In genomic region chr11:223026-223789, GRCh38 we compare ENCODE assay signal across 1 cellular context.
TF ChIP-seq lines count a peak whose summit lies in the region.

No MANE protein-coding gene starts in this region.

TF ChIP-seq in IMR-90, 13 proteins besides CTCF, POLR2A, EP300 and RAD21:
- TF ChIP-seq RFX5 (IDR thresholded peaks at IDR 0.05; ENCODE audit: low read depth, low read length) (no peak), MXI1 (IDR thresholded peaks at IDR 0.05; ENCODE audit: borderline replicate concordance, low read depth, low read length) (no peak), BHLHE40 (IDR thresholded peaks at IDR 0.05; ENCODE audit: low read depth, low read length) (no peak), RCOR1 (IDR thresholded peaks at IDR 0.05; ENCODE audit: insufficient replicate concordance, low read length) (no peak), MAFK (IDR thresholded peaks at IDR 0.05; ENCODE audit: low read depth, low read length) (no peak), ELK1 (IDR thresholded peaks at IDR 0.05; ENCODE audit: borderline replicate concordance, low read depth, low read length) (no peak), USF2 (IDR thresholded peaks at IDR 0.05; ENCODE audit: low read depth, low read length) (no peak), CHD1 (IDR thresholded peaks at IDR 0.05; ENCODE audit: low read depth, low read length) (no peak), MAZ (IDR thresholded peaks at IDR 0.05; ENCODE audit: borderline replicate concordance, low read depth, low read length) (no peak), FOS (IDR thresholded peaks at IDR 0.05; ENCODE audit: low read depth, low read length) (no peak), SMC3 (IDR thresholded peaks at IDR 0.05; ENCODE audit: low read depth, low read length) (no peak), CEBPB (IDR thresholded peaks at IDR 0.05; ENCODE audit: low read depth, low read length) (no peak), NFE2L2 (IDR thresholded peaks at IDR 0.05; ENCODE audit: low read depth, low read length) (no peak)
